ENCODE assay signal across 26 cellular contexts in genomic region chr9:98341157-98342102, GRCh38.
DNase-seq lines count a peak whose midpoint lies in the region; ATAC-seq, FAIRE-seq and TF ChIP-seq lines count a peak whose summit lies in the region.
"Had no signal": no experiment of that assay in that cellular context is flagged by ENCODE, and none has a peak within 500 bp of the region (broad histone marks: within the 10 kb centered on the region; RNA-seq: fewer than 3 reads in every experiment).

No MANE protein-coding gene starts in this region.

- peaks cover 0 to 7% (median 0%) of the 10 kb centered on the region in 7 donors for H3K9me3 Mint-ChIP-seq in CD4-positive, CD25-positive, alpha-beta regulatory T cell
- H3K9me3 Mint-ChIP-seq: activated CD4-positive, alpha-beta memory T cell treated with anti-CD3 and anti-CD28 coated beads for 36 hours; immature natural killer cell had no signal

- DNase-seq in CD4-positive, CD25-positive, alpha-beta regulatory T cell: peak in 1 of 3 donors; percentile 73
- DNase-seq in NCI-H2171 treated with DMSO at 0.1 percent for 48 hours (lab: John Stamatoyannopoulos, UW): peak; percentile 87
- peak; percentile 63 to 92 (median 74) for DNase-seq in K562 (ENCODE audit: extremely low read depth in 1 of 4, low spot score in 3 of 4)
- DNase-seq in lung microvascular endothelial cell (ENCODE audit: low read depth in 2 of 2): peak; percentile 61 to 78
- no peak for DNase-seq in OCI-M2 (lab: John Stamatoyannopoulos, UW; ENCODE audit: unreplicated experiment)
- no peak for DNase-seq in COLO668 (lab: John Stamatoyannopoulos, UW; ENCODE audit: unreplicated experiment)
- DNase-seq in amniotic stem cell (lab: John Stamatoyannopoulos, UW): no peak
- DNase-seq: activated CD4-positive, alpha-beta memory T cell treated with anti-CD3 and anti-CD28 coated beads for 36 hours; activated effector memory CD4-positive, alpha-beta T cell treated with anti-CD3 and anti-CD28 coated beads, Interleukin-2, amount 50 U/mL, for 16 hours; activated naive CD8-positive, alpha-beta T cell treated with anti-CD3 and anti-CD28 coated beads, Interleukin-2, amount 10 ng/mL, durations not matched to agents 7 days and 5 days; effector memory CD4-positive, alpha-beta T cell; foreskin keratinocyte; immature natural killer cell; IMR-90; left lung; naive thymus-derived CD4-positive, alpha-beta T cell; NCI-H1417; NCI-H510A treated with DMSO at 0.1 percent for 48 hours; nucleus accumbens; substantia nigra had no signal

- no peak overlapping the region for H3K4me3 Mint-ChIP-seq in CD4-positive, CD25-positive, alpha-beta regulatory T cell
- H3K4me3 Mint-ChIP-seq: activated CD4-positive, alpha-beta memory T cell treated with anti-CD3 and anti-CD28 coated beads for 36 hours; activated naive CD8-positive, alpha-beta T cell treated with anti-CD3 and anti-CD28 coated beads, Interleukin-2, amount 10 ng/mL, durations not matched to agents 7 days and 5 days; immature natural killer cell; mesothelial cell of epicardium; naive thymus-derived CD4-positive, alpha-beta T cell had no signal

- TF ChIP-seq RAD21 in K562 (CRISPR knock-in tag; conservative IDR thresholded peaks at IDR 0.05 in 1 of 2, IDR thresholded peaks at IDR 0.05 in 1 of 2): no peak; a peak in 1 of 4 replicates

- no peak overlapping the region for H3K27ac ChIP-seq in CD4-positive, CD25-positive, alpha-beta regulatory T cell (ENCODE audit: insufficient read depth, low read length, poor library complexity, severe bottlenecking)
- H3K27ac ChIP-seq in K562 (ENCODE audit: extremely low read depth, low read depth, low read length): peak overlapping the region; percentile 86
- H3K27ac ChIP-seq: BLaER1, foreskin keratinocyte, left lung had no signal

- peaks cover 20% of the 10 kb centered on the region for H3K27me3 Mint-ChIP-seq in CD4-positive, CD25-positive, alpha-beta regulatory T cell

- no peak for TF ChIP-seq POLR2A in K562 (conservative IDR thresholded peaks at IDR 0.05)

- peaks cover 0 to 12% (median 2%) of the 10 kb centered on the region in 4 donors for H3K4me1 Mint-ChIP-seq in CD4-positive, CD25-positive, alpha-beta regulatory T cell
- H3K4me1 Mint-ChIP-seq: immature natural killer cell, mesothelial cell of epicardium had no signal

- in situ Hi-C loops in K562 (cut with MboI): no loop called here

- H3K36me3 ChIP-seq in CD4-positive, CD25-positive, alpha-beta regulatory T cell (ENCODE audit: control insufficient read depth, insufficient read depth, low read length): no peaks in the 10 kb centered on the region
- no peaks in the 10 kb centered on the region; the same call in 1 of the 3 replicates for H3K36me3 ChIP-seq in K562 (ENCODE audit: control insufficient read depth, insufficient read depth, low read length)
- H3K36me3 ChIP-seq: BLaER1, HAP-1, left lung had no signal

- peak overlapping the region in 2 of 3 donors; percentile 18 to 54 for H3K27ac Mint-ChIP-seq in CD4-positive, CD25-positive, alpha-beta regulatory T cell
- H3K27ac Mint-ChIP-seq: activated CD4-positive, alpha-beta memory T cell treated with anti-CD3 and anti-CD28 coated beads for 36 hours; activated naive CD8-positive, alpha-beta T cell treated with anti-CD3 and anti-CD28 coated beads, Interleukin-2, amount 10 ng/mL, durations not matched to agents 7 days and 5 days; immature natural killer cell; mesothelial cell of epicardium had no signal

- H3K79me2 ChIP-seq in K562 (ENCODE audit: control insufficient read depth, insufficient read depth, low read length): no peaks in the 10 kb centered on the region

- WGBS in K562 (ENCODE audit: insufficient coverage, low coverage, missing lambda C conversion rate): 4% methylated on average over 20 of the region's 20 CpGs

- TSS peak; percentile 89 for BruUV-seq in K562 (replicated peaks; lab: Mats Ljungman, UMichigan)

- peak overlapping the region; percentile 83 for H2AFZ ChIP-seq in K562 (ENCODE audit: low read depth, low read length)

- H3K9ac ChIP-seq in K562 (ENCODE audit: insufficient read depth in 1 of 2, low read depth in 2 of 2, low read length in 2 of 2): peak overlapping the region; percentile 57 to 60; a peak in 3 of 4 replicates
- H3K9ac ChIP-seq: BLaER1 had no signal

- H3K9me1 ChIP-seq in K562 (ENCODE audit: control insufficient read depth, insufficient read depth, low read length): no peaks in the 10 kb centered on the region

- H3K4me3 ChIP-seq in CD4-positive, CD25-positive, alpha-beta regulatory T cell (ENCODE audit: low read depth, low read length): no peak overlapping the region
- no peak overlapping the region; the same call in 1 of the 2 replicates for H3K4me3 ChIP-seq in K562
- H3K4me3 ChIP-seq: BLaER1, HAP-1, left lung, smooth muscle cell had no signal

- peak; percentile 94 for FAIRE-seq in K562 (lab: Jason Lieb, UNC)
- FAIRE-seq: GM19239 had no signal

- H3K9me3 ChIP-seq in CD4-positive, CD25-positive, alpha-beta regulatory T cell (ENCODE audit: control insufficient read depth in 2 of 2, low read length in 2 of 2): no peaks in the 10 kb centered on the region
- peaks cover 19% of the 10 kb centered on the region for H3K9me3 ChIP-seq in K562 (replicated peaks; ENCODE audit: control insufficient read depth, insufficient read depth, low read depth, low read length)
- H3K9me3 ChIP-seq: HAP-1, left lung had no signal

- POLR2A ChIA-PET in K562 (lab: Yijun Ruan, JAX): interaction anchor here (0.6 to 1.6 kb wide), 4 partner anchors 10 to 452 kb away, joined by 4 to 6 read pairs (median 4); no protein-coding TSS in a partner anchor

- no peak for ATAC-seq in CD4-positive, CD25-positive, alpha-beta regulatory T cell (ENCODE audit: low read depth in 2 of 2)
- ATAC-seq in K562: peak; percentile 84
- ATAC-seq in HG03135 (IDR thresholded peaks at IDR 0.05; ENCODE audit: unreplicated experiment): no peak
- ATAC-seq: foreskin keratinocyte; left lung; naive thymus-derived CD4-positive, alpha-beta T cell had no signal

- no peaks in the 10 kb centered on the region for H4K20me1 ChIP-seq in K562 (replicated peaks; ENCODE audit: control insufficient read depth, insufficient read depth, low read length)
- H4K20me1 ChIP-seq: BLaER1 had no signal

- H3K4me2 ChIP-seq in K562 (ENCODE audit: insufficient read depth, low read length): peak overlapping the region; percentile 73
- H3K4me2 ChIP-seq: smooth muscle cell had no signal

- peaks cover 2% of the 10 kb centered on the region for H3K27me3 ChIP-seq in CD4-positive, CD25-positive, alpha-beta regulatory T cell (ENCODE audit: control insufficient read depth, insufficient read depth, low read length)
- no peaks in the 10 kb centered on the region for H3K27me3 ChIP-seq in K562 (ENCODE audit: control insufficient read depth in 2 of 2, insufficient read depth in 2 of 2, low read length in 2 of 2)
- H3K27me3 ChIP-seq: BLaER1, left lung had no signal

- no peak for TF ChIP-seq CTCF in K562 (IDR thresholded peaks at IDR 0.05 in 2 of 3, conservative IDR thresholded peaks at IDR 0.05 in 1 of 3; ENCODE audit: insufficient read depth in 2 of 3, low read depth in 1 of 3, low read length in 3 of 3)

- H3K36me3 Mint-ChIP-seq in CD4-positive, CD25-positive, alpha-beta regulatory T cell: no peaks in the 10 kb centered on the region
- H3K36me3 Mint-ChIP-seq: activated CD4-positive, alpha-beta memory T cell treated with anti-CD3 and anti-CD28 coated beads for 36 hours; activated naive CD8-positive, alpha-beta T cell treated with anti-CD3 and anti-CD28 coated beads, Interleukin-2, amount 10 ng/mL, durations not matched to agents 7 days and 5 days; immature natural killer cell; mesothelial cell of epicardium had no signal

- CTCF ChIA-PET in K562 (lab: Yijun Ruan, JAX; ENCODE audit: low intra/inter-chr PET ratio): no interaction called here

- peak; percentile 99 for TF ChIP-seq EP300 in K562 (IDR thresholded peaks at IDR 0.05; ENCODE audit: low read length)

- H3K4me1 ChIP-seq in CD4-positive, CD25-positive, alpha-beta regulatory T cell (ENCODE audit: control insufficient read depth, insufficient read depth, low read length, poor library complexity, severe bottlenecking): no peaks in the 10 kb centered on the region
- H3K4me1 ChIP-seq in K562 (replicated peaks in 1 of 2; ENCODE audit: control insufficient read depth in 2 of 2, insufficient read depth in 2 of 2, low read length in 2 of 2): peaks cover 16 to 50% of the 10 kb centered on the region in 2 experiments
- H3K4me1 ChIP-seq: foreskin keratinocyte, HAP-1, left lung had no signal

- intact Hi-C loops in K562 (cut with micrococcal nuclease): loop anchor here (2.0 kb wide), 1 partner anchor 33 kb away; no protein-coding TSS in a partner anchor

TF ChIP-seq in K562, 482 proteins besides CTCF, POLR2A, EP300 and RAD21 (continues in another document):
- TF ChIP-seq E2F6 (IDR thresholded peaks at IDR 0.05; ENCODE audit: borderline replicate concordance in 1 of 2, extremely low read depth in 1 of 2, insufficient read depth in 1 of 2, insufficient read length in 1 of 2, low read depth in 1 of 2, low read length in 1 of 2, poor library complexity in 1 of 2, severe bottlenecking in 1 of 2) (peak; percentile 7 to 12), ZNF655 (CRISPR knock-in tag; IDR thresholded peaks at IDR 0.05) (no peak), NFE2 (IDR thresholded peaks at IDR 0.05; ENCODE audit: low read depth) (peak; percentile 96), NFRKB (IDR thresholded peaks at IDR 0.05; ENCODE audit: low read depth) (peak; percentile 70; the same call in 1 of the 2 replicates), CCNT2 (IDR thresholded peaks at IDR 0.05; ENCODE audit: borderline replicate concordance, extremely low read depth, insufficient read length, low read depth, low read length) (peak; percentile 84), MTA2 (IDR thresholded peaks at IDR 0.05; ENCODE audit: low read depth) (peak; percentile 30; the same call in 1 of the 2 replicates), ZNF583 (CRISPR knock-in tag; IDR thresholded peaks at IDR 0.05) (peak; percentile 73; the same call in 1 of the 2 replicates)

Comparison
In these comparisons a context has a peak if more than half of its experiments do, and no peak if none do; other contexts are left out.
1. DNase-seq: peak in NCI-H2171 treated with DMSO at 0.1 percent for 48 hours (single experiment), K562 (4 of 4) and lung microvascular endothelial cell (2 of 2); none in OCI-M2 (single experiment), COLO668 (single experiment) and amniotic stem cell (single experiment).